7 cellular contexts compared by ENCODE assay signal in genomic region chr1:93758842-93759515, GRCh38.
DNase-seq lines count a peak whose midpoint lies in the region; ATAC-seq and TF ChIP-seq lines count a peak whose summit lies in the region.

No MANE protein-coding gene starts in this region.

- no peak overlapping the region for H3K4me2 ChIP-seq in trophoblast cell (ENCODE audit: low read length)

- H3K9ac ChIP-seq in trophoblast cell (ENCODE audit: low read length): no peak overlapping the region

- H3K4ac ChIP-seq in trophoblast cell (ENCODE audit: low read depth, low read length): no peak overlapping the region

- H3K27ac ChIP-seq in RWPE2 (ENCODE audit: poor library complexity, severe bottlenecking): peak overlapping the region; percentile 100
- H3K27ac ChIP-seq in trophoblast cell (ENCODE audit: low read depth, low read length): no peak overlapping the region
- no peak overlapping the region for H3K27ac ChIP-seq in effector memory CD4-positive, alpha-beta T cell (ENCODE audit: insufficient read depth, low read length, poor library complexity, severe bottlenecking)
- H3K27ac ChIP-seq in Peyer's patch: no peak overlapping the region

- TF ChIP-seq CTCF in RWPE2 (IDR thresholded peaks at IDR 0.05; ENCODE audit: poor library complexity, severe bottlenecking) (no peak), endothelial cell (IDR thresholded peaks at IDR 0.05; ENCODE audit: unreplicated experiment) (no peak), Peyer's patch (IDR thresholded peaks at IDR 0.05) (no peak)

- H4K12ac ChIP-seq in trophoblast cell (ENCODE audit: low read depth, low read length): no peak overlapping the region

- WGBS in trophoblast cell (ENCODE audit: extremely low coverage, insufficient coverage, insufficient read length): no CpG with 5 or more reads among the region's 7 CpGs

- DNase-seq in HuH-7 (ENCODE audit: low spot score) (peak; percentile 56), RWPE2 (ENCODE audit: low spot score) (no peak), endothelial cell (ENCODE audit: low spot score) (peak; percentile 13), trophoblast cell (peak; percentile 88 to 96), Peyer's patch (no peak)
- no peak for DNase-seq in activated CD4-positive, CD25-positive, alpha-beta regulatory T cell treated with anti-CD3 and anti-CD28 coated beads, Interleukin-2, amount 50 U/mL, for 72 hours
- no peak for DNase-seq in effector memory CD4-positive, alpha-beta T cell

- H3K4me1 Mint-ChIP-seq in endothelial cell (ENCODE audit: unreplicated experiment): peaks cover 16% of the 10 kb centered on the region

- H2AK5ac ChIP-seq in trophoblast cell (ENCODE audit: low read length): no peak overlapping the region

- no peak overlapping the region for H2AFZ ChIP-seq in trophoblast cell (ENCODE audit: insufficient read depth, low read length, poor library complexity)

- H2BK5ac ChIP-seq in trophoblast cell (ENCODE audit: low read depth, low read length, poor library complexity): no peak overlapping the region

- no peak overlapping the region for H2BK120ac ChIP-seq in trophoblast cell (ENCODE audit: insufficient read depth, low read length, poor library complexity)

- no peak overlapping the region for H3K27ac Mint-ChIP-seq in endothelial cell (ENCODE audit: unreplicated experiment)

- TF ChIP-seq POLR2A in Peyer's patch (IDR thresholded peaks at IDR 0.05): no peak

- ATAC-seq in RWPE2 (ENCODE audit: low read depth): no peak

- peaks cover 11% of the 10 kb centered on the region for H3K27me3 Mint-ChIP-seq in endothelial cell (ENCODE audit: unreplicated experiment)

- H3K4me1 ChIP-seq in RWPE2 (ENCODE audit: insufficient read depth, poor library complexity, severe bottlenecking): peaks cover 87% of the 10 kb centered on the region
- H3K4me1 ChIP-seq in trophoblast cell (ENCODE audit: control insufficient read depth in 1 of 2, insufficient read depth in 2 of 2, low read length in 2 of 2): peaks cover 0 to 3% of the 10 kb centered on the region in 2 experiments
- H3K4me1 ChIP-seq in effector memory CD4-positive, alpha-beta T cell (ENCODE audit: control insufficient read depth, insufficient read depth, low read length, poor library complexity, severe bottlenecking): peaks cover 4% of the 10 kb centered on the region
- no peaks in the 10 kb centered on the region for H3K4me1 ChIP-seq in Peyer's patch

- no peaks in the 10 kb centered on the region for H3K9me3 Mint-ChIP-seq in endothelial cell (ENCODE audit: unreplicated experiment)

- H3K4me3 Mint-ChIP-seq in endothelial cell (ENCODE audit: unreplicated experiment): no peak overlapping the region

- H3K36me3 ChIP-seq in RWPE2 (ENCODE audit: low read depth) (peaks cover 100% of the 10 kb centered on the region), trophoblast cell (ENCODE audit: control insufficient read depth in 1 of 2, insufficient read depth in 2 of 2, low read length in 2 of 2) (no peaks in the 10 kb centered on the region), Peyer's patch (no peaks in the 10 kb centered on the region)
- no peaks in the 10 kb centered on the region for H3K36me3 ChIP-seq in effector memory CD4-positive, alpha-beta T cell (ENCODE audit: control insufficient read depth, insufficient read depth, low read length)

- no peaks in the 10 kb centered on the region for H3K9me3 ChIP-seq in RWPE2 (ENCODE audit: severe bottlenecking)
- peaks cover 3% of the 10 kb centered on the region for H3K9me3 ChIP-seq in trophoblast cell (ENCODE audit: insufficient read depth, low read depth, low read length)
- no peaks in the 10 kb centered on the region for H3K9me3 ChIP-seq in effector memory CD4-positive, alpha-beta T cell (ENCODE audit: control insufficient read depth, low read length)
- H3K9me3 ChIP-seq in Peyer's patch: no peaks in the 10 kb centered on the region

- no peaks in the 10 kb centered on the region for H3K27me3 ChIP-seq in RWPE2 (ENCODE audit: insufficient read depth, poor library complexity, severe bottlenecking)
- no peaks in the 10 kb centered on the region for H3K27me3 ChIP-seq in trophoblast cell (ENCODE audit: insufficient read depth, low read length)
- H3K27me3 ChIP-seq in effector memory CD4-positive, alpha-beta T cell (replicated peaks; ENCODE audit: control insufficient read depth, insufficient read depth, low read length, poor library complexity, severe bottlenecking): no peaks in the 10 kb centered on the region
- no peaks in the 10 kb centered on the region for H3K27me3 ChIP-seq in Peyer's patch

- no peak overlapping the region for H2BK12ac ChIP-seq in trophoblast cell (ENCODE audit: low read length)

- H3K23ac ChIP-seq in trophoblast cell (ENCODE audit: low read length): no peak overlapping the region

- H3K79me2 ChIP-seq in trophoblast cell (ENCODE audit: control insufficient read depth, insufficient read depth, low read length, poor library complexity): no peaks in the 10 kb centered on the region

- H3K4me3 ChIP-seq in RWPE2 (ENCODE audit: severe bottlenecking) (no peak overlapping the region), trophoblast cell (ENCODE audit: low read depth, low read length) (no peak overlapping the region), Peyer's patch (no peak overlapping the region)
- no peak overlapping the region for H3K4me3 ChIP-seq in effector memory CD4-positive, alpha-beta T cell (ENCODE audit: insufficient read depth, low read depth, low read length, poor library complexity, severe bottlenecking)

- H4K91ac ChIP-seq in trophoblast cell (ENCODE audit: low read depth, low read length): no peak overlapping the region

- no peak overlapping the region for H3K18ac ChIP-seq in trophoblast cell (ENCODE audit: low read length)

- no peaks in the 10 kb centered on the region for H3K79me1 ChIP-seq in trophoblast cell (ENCODE audit: low read length)

- no peak overlapping the region for H4K8ac ChIP-seq in trophoblast cell (ENCODE audit: low read depth, low read length)

- H3K14ac ChIP-seq in trophoblast cell (ENCODE audit: low read length): no peak overlapping the region

- H3K36me3 Mint-ChIP-seq in endothelial cell (ENCODE audit: low read depth, unreplicated experiment): peaks cover 3% of the 10 kb centered on the region

Comparison
In these comparisons a context has a peak if more than half of its experiments do, and no peak if none do; other contexts are left out.
1. DNase-seq: peak in HuH-7 (single experiment), endothelial cell (single experiment) and trophoblast cell (2 of 2); none in RWPE2 (single experiment), activated CD4-positive, CD25-positive, alpha-beta regulatory T cell treated with anti-CD3 and anti-CD28 coated beads, Interleukin-2, amount 50 U/mL, for 72 hours (single experiment), effector memory CD4-positive, alpha-beta T cell (0 of 3) and Peyer's patch (0 of 3).